22 cellular contexts compared by ENCODE assay signal in genomic region chr3:87207500-87207899, GRCh38. TPM values are rescaled to one million over a fixed set of nuclear protein-coding genes. Genes with fewer than 3 reads are reported as not detected.
DNase-seq lines count a peak whose midpoint lies in the region; ATAC-seq and TF ChIP-seq lines count a peak whose summit lies in the region.
"Had no signal": no experiment of that assay in that cellular context is flagged by ENCODE, and none has a peak within 500 bp of the region (broad histone marks: within the 10 kb centered on the region; RNA-seq: fewer than 3 reads in every experiment).

No MANE protein-coding gene starts in this region.

- H3K27ac ChIP-seq in transverse colon = no peak overlapping the region
- H3K27ac ChIP-seq: gastrocnemius medialis, SJSA1, spleen, testis had no signal

- H3K4me3 ChIP-seq in transverse colon = no peak overlapping the region
- H3K4me3 ChIP-seq: gastrocnemius medialis, HAP-1, SJSA1, spleen, testis had no signal

- no peak for TF ChIP-seq CTCF in transverse colon (IDR thresholded peaks at IDR 0.05)

- ATAC-seq in GM18867 (IDR thresholded peaks at IDR 0.05; ENCODE audit: unreplicated experiment) = no peak
- ATAC-seq: activated CD4-positive, alpha-beta T cell treated with anti-CD3 and anti-CD28 coated beads for 36 hours; activated T-cell treated with anti-CD3 and anti-CD28 coated beads, Interleukin-2, amount 50 U/mL, for 4 hours; gastrocnemius medialis; HepG2 had no signal

- intact Hi-C loops in transverse colon (cut with DNase I; ENCODE audit: low total_unique reads) = no loop called here

- TF ChIP-seq POLR2A in transverse colon (IDR thresholded peaks at IDR 0.05) = no peak

- TF ChIP-seq EP300 in transverse colon (IDR thresholded peaks at IDR 0.05; ENCODE audit: low read depth) = no peak

- no peaks in the 10 kb centered on the region for H3K36me3 ChIP-seq in transverse colon
- H3K36me3 ChIP-seq: gastrocnemius medialis, HAP-1, SJSA1, spleen had no signal

- WGBS in transverse colon (ENCODE audit: low coverage in 1 of 2), 2 donors = 22 to 30% methylated on average over 1 of the region's 1 CpG

- H3K9me3 ChIP-seq in transverse colon = no peaks in the 10 kb centered on the region
- H3K9me3 ChIP-seq: gastrocnemius medialis, HAP-1, SJSA1, spleen, testis had no signal

- no peaks in the 10 kb centered on the region for H3K27me3 ChIP-seq in transverse colon
- H3K27me3 ChIP-seq: gastrocnemius medialis, SJSA1, testis had no signal

- peaks cover 0 to 11% (median 3%) of the 10 kb centered on the region in 4 donors for H3K4me1 ChIP-seq in transverse colon
- H3K4me1 ChIP-seq: gastrocnemius medialis, spleen, testis had no signal

- in situ Hi-C loops in transverse colon (cut with MboI; ENCODE audit: low pct_ligation_motif_present in 1 of 4, low pct_unique_long_range_greater_than_20kb in 1 of 4, low sequenced_read_pairs in 3 of 4) = no loop called here

- DNase-seq in GM04503 (ENCODE audit: low read depth) = peak; percentile 64
- DNase-seq in M059J (ENCODE audit: low read depth) = peak; percentile 49
- peak; percentile 8 for DNase-seq in fibroblast of peridontal ligament (ENCODE audit: extremely low read depth)
- no peak for DNase-seq in transverse colon
- DNase-seq in GM19240 (ENCODE audit: insufficient read length, low spot score) = no peak
- DNase-seq in central memory CD4-positive, alpha-beta T cell = no peak
- DNase-seq: activated CD4-positive, alpha-beta T cell treated with anti-CD3 and anti-CD28 coated beads for 36 hours; activated naive CD4-positive, alpha-beta T cell treated with Interleukin-2 at 50 U/mL for 16 hours; activated T-cell treated with anti-CD3 and anti-CD28 coated beads, Interleukin-2, amount 50 U/mL, for 4 hours; amniotic stem cell; C1 segment of cervical spinal cord; gastrocnemius medialis; NCI-H1105 treated with DMSO at 0.1 percent for 48 hours; NCI-H2029 treated with DMSO at 0.1 percent for 48 hours; spleen; stimulated activated CD4-positive, alpha-beta T cell treated with anti-CD3 and anti-CD28 coated beads, Interleukin-4, amount 100 ng/mL, for 1 hour; stimulated activated naive CD4-positive, alpha-beta T cell; testis had no signal

RNA-seq across cellular contexts. Expression of gene CHMP2B, which starts 19.6 kb away (rescaled TPM):
- total RNA-seq in M059J (2014; rRNA removed; shearing (Covaris generic)) = 19.4 and 25.6 TPM in 2 replicates
- total RNA-seq in transverse colon = 100 to 1,000 TPM in 1 of 4 donors, 10 to 100 TPM in 2, 1 to 10 TPM in 1; 7.8 to 126 (median 54.6) TPM

Comparison
In these comparisons a context has a peak if more than half of its experiments do, and no peak if none do; other contexts are left out.
1. DNase-seq: peak in GM04503 (single experiment), M059J (single experiment) and fibroblast of peridontal ligament (single experiment); none in transverse colon (single experiment), GM19240 (single experiment) and central memory CD4-positive, alpha-beta T cell (single experiment).